ENCODE assay signal across 10 cellular contexts in genomic region chr11:128776434-128777284, GRCh38.
DNase-seq lines count a peak whose midpoint lies in the region; ATAC-seq and TF ChIP-seq lines count a peak whose summit lies in the region.
"Had no signal": no experiment of that assay in that cellular context is flagged by ENCODE, and none has a peak within 500 bp of the region (broad histone marks: within the 10 kb centered on the region; RNA-seq: fewer than 3 reads in every experiment).

No MANE protein-coding gene starts in this region.

- H3K27me3 ChIP-seq in ovary = no peaks in the 10 kb centered on the region
- H3K27me3 ChIP-seq: uterus had no signal

- H3K4me1 Mint-ChIP-seq in activated CD4-positive, alpha-beta T cell treated with anti-CD3 and anti-CD28 coated beads for 36 hours = peaks cover 47% of the 10 kb centered on the region

- CTCF ChIA-PET in HEK293T (lab: Yijun Ruan, JAX) = interaction anchor here (0.7 to 1.2 kb wide), 5 partner anchors 10 to 738 kb away, joined by 3 to 4 read pairs (median 3); no protein-coding TSS in a partner anchor
- CTCF ChIA-PET in activated CD4-positive, alpha-beta T cell treated with anti-CD3 and anti-CD28 coated beads for 36 hours (lab: Charles Lee) = interaction anchor here (0.5 to 3.6 kb wide), 19 partner anchors 7 to 619 kb away, joined by 3 to 14 read pairs (median 4); no protein-coding TSS in a partner anchor

- H3K4me1 ChIP-seq in ovary (ENCODE audit: insufficient read depth) = peaks cover 1% of the 10 kb centered on the region
- H3K4me1 ChIP-seq: uterus had no signal

- POLR2A ChIA-PET in HEK293T (lab: Yijun Ruan, JAX) = no interaction called here
- POLR2A ChIA-PET in activated CD4-positive, alpha-beta T cell treated with anti-CD3 and anti-CD28 coated beads for 36 hours (lab: Charles Lee) = interaction anchor here (0.6 kb wide), 1 partner anchor 605 kb away, joined by 3 read pairs; no protein-coding TSS in a partner anchor

- H3K36me3 Mint-ChIP-seq in activated CD4-positive, alpha-beta T cell treated with anti-CD3 and anti-CD28 coated beads for 36 hours (ENCODE audit: low read depth) = peaks cover 58% of the 10 kb centered on the region

- intact Hi-C loops in activated CD4-positive, alpha-beta T cell treated with anti-CD3 and anti-CD28 coated beads for 36 hours (cut with DNase I, micrococcal nuclease) = loop anchor here in 1 of 2 experiments (2.0 kb wide), 2 partner anchors 54 to 604 kb away; no protein-coding TSS in a partner anchor
- intact Hi-C loops in ovary (cut with DNase I) = no loop called here

- no peak for TF ChIP-seq EP300 in ovary (IDR thresholded peaks at IDR 0.05)

- no peak overlapping the region for H3K27ac ChIP-seq in ovary
- H3K27ac ChIP-seq: epithelial cell of prostate, uterus had no signal

- H3K4me3 ChIP-seq in ovary = no peak overlapping the region
- H3K4me3 ChIP-seq: uterus had no signal

- H3K9me3 ChIP-seq in ovary = no peaks in the 10 kb centered on the region
- H3K9me3 ChIP-seq: uterus had no signal

- TF ChIP-seq CTCF in AG09319 (IDR thresholded peaks at IDR 0.05; ENCODE audit: low read depth, low read length) = peak; percentile 50
- peak in 1 of 3 donors; percentile 7 for TF ChIP-seq CTCF in ovary (IDR thresholded peaks at IDR 0.05)

- peak; percentile 74 for ATAC-seq in activated CD4-positive, alpha-beta T cell treated with anti-CD3 and anti-CD28 coated beads for 36 hours
- ATAC-seq in esophagus mucosa (peak; percentile 18), HG02678 (IDR thresholded peaks at IDR 0.05; ENCODE audit: unreplicated experiment) (no peak), HG03108 (IDR thresholded peaks at IDR 0.05; ENCODE audit: unreplicated experiment) (no peak)

- 43 to 52% (median 43%) methylated on average over 36 of the region's 36 CpGs for WGBS in ovary, 3 donors

- H3K27me3 Mint-ChIP-seq in activated CD4-positive, alpha-beta T cell treated with anti-CD3 and anti-CD28 coated beads for 36 hours = no peaks in the 10 kb centered on the region

- DNase-seq in AG09319 (ENCODE audit: extremely low read depth, low read depth) (no peak), HEK293T (ENCODE audit: extremely low spot score) (peak; percentile 26), ovary (peak; percentile 20 to 58 (median 32)), NOMO-1 (lab: John Stamatoyannopoulos, UW; ENCODE audit: unreplicated experiment in 2 of 2) (no peak)
- peak; percentile 59 for DNase-seq in activated CD4-positive, alpha-beta T cell treated with anti-CD3 and anti-CD28 coated beads for 36 hours

- H3K9me3 Mint-ChIP-seq in activated CD4-positive, alpha-beta T cell treated with anti-CD3 and anti-CD28 coated beads for 36 hours (ENCODE audit: low read depth) = no peaks in the 10 kb centered on the region

- no peaks in the 10 kb centered on the region for H3K36me3 ChIP-seq in ovary
- H3K36me3 ChIP-seq: uterus had no signal

- peak overlapping the region; percentile 43 for H3K27ac Mint-ChIP-seq in activated CD4-positive, alpha-beta T cell treated with anti-CD3 and anti-CD28 coated beads for 36 hours

- no peak overlapping the region for H3K4me3 Mint-ChIP-seq in activated CD4-positive, alpha-beta T cell treated with anti-CD3 and anti-CD28 coated beads for 36 hours

- TF ChIP-seq POLR2A in ovary (IDR thresholded peaks at IDR 0.05) = no peak

TF ChIP-seq in HEK293T, 16 proteins besides CTCF, POLR2A, EP300 and RAD21:
- TF ChIP-seq BHLHE40 (IDR thresholded peaks at IDR 0.05; ENCODE audit: borderline replicate concordance) = no peak
- no peak for TF ChIP-seq TARDBP (IDR thresholded peaks at IDR 0.05)
- no peak for TF ChIP-seq FOXM1 (IDR thresholded peaks at IDR 0.05; ENCODE audit: borderline replicate concordance)
- TF ChIP-seq FOXA1 (IDR thresholded peaks at IDR 0.05) = no peak
- no peak for TF ChIP-seq ELF4 (IDR thresholded peaks at IDR 0.05)
- no peak for TF ChIP-seq NFRKB (IDR thresholded peaks at IDR 0.05)
- no peak for TF ChIP-seq ARNT (IDR thresholded peaks at IDR 0.05)
- no peak for TF ChIP-seq SP1 (IDR thresholded peaks at IDR 0.05)
- TF ChIP-seq PKNOX1 (IDR thresholded peaks at IDR 0.05) = no peak

Comparison
In these comparisons a context has a peak if more than half of its experiments do, and no peak if none do; other contexts are left out.
1. DNase-seq: peak in HEK293T (single experiment), activated CD4-positive, alpha-beta T cell treated with anti-CD3 and anti-CD28 coated beads for 36 hours (single experiment) and ovary (5 of 5); none in AG09319 (single experiment) and NOMO-1 (0 of 2).
2. ATAC-seq: peak in activated CD4-positive, alpha-beta T cell treated with anti-CD3 and anti-CD28 coated beads for 36 hours (single experiment) and esophagus mucosa (single experiment); none in HG02678 (single experiment) and HG03108 (single experiment).